8 cellular contexts compared by ENCODE assay signal in genomic region chr9:97221478-97222350, GRCh38.
DNase-seq lines count a peak whose midpoint lies in the region; ATAC-seq, FAIRE-seq and TF ChIP-seq lines count a peak whose summit lies in the region.
"Not testable (repeated sequence)": the region's sequence is repeated elsewhere in the genome, so short reads cannot be mapped to it uniquely, and the experiment has no call there.

No MANE protein-coding gene starts in this region.

- H3K27ac ChIP-seq in dorsolateral prefrontal cortex (peak overlapping the region in 45 of 59 donors; percentile 10 to 78 (median 59)), iPS-18a (ENCODE audit: low read length) (peak overlapping the region; percentile 81)
- H3K27ac ChIP-seq in pancreas: not testable (repeated sequence)

- POLR2A ChIA-PET in Caco-2 (lab: Charles Lee): interaction anchor here (0.6 kb wide), 2 partner anchors 30 to 102 kb away, joined by 3 to 5 read pairs; no protein-coding TSS in a partner anchor

- peak overlapping the region; percentile 41 for H3K4me3 ChIP-seq in Caco-2 (ENCODE audit: low read depth, low read length)
- not testable (repeated sequence) for H3K4me3 ChIP-seq in MG63
- H3K4me3 ChIP-seq in dorsolateral prefrontal cortex: peak overlapping the region; percentile 41 to 73 (median 59)
- peak overlapping the region; percentile 76 for H3K4me3 ChIP-seq in iPS-18a (ENCODE audit: low read length)
- H3K4me3 ChIP-seq in pancreas: peak overlapping the region in 2 of 4 donors; percentile 21 to 49

- not testable (repeated sequence) for H3K27ac Mint-ChIP-seq in Caco-2 (ENCODE audit: unreplicated experiment)
- peak overlapping the region; percentile 77 for H3K27ac Mint-ChIP-seq in stimulated activated naive B cell treated with anti-CD40 and anti-IgM and Interleukin-4, amounts not matched to agents 10 μg/mL and 1 μg/mL and 100 μg/mL, for 72 hours

- not testable (repeated sequence) for H3K9me3 ChIP-seq in Caco-2; MG63; iPS-18a (ENCODE audit: control insufficient read depth, low read depth, low read length); pancreas

- not testable (repeated sequence) for H3K4me1 ChIP-seq in Caco-2; iPS-18a (ENCODE audit: control insufficient read depth, low read depth, low read length)
- peaks cover 0 to 15% (median 6%) of the 10 kb centered on the region in 3 donors for H3K4me1 ChIP-seq in pancreas

- not testable (repeated sequence) for H3K27me3 ChIP-seq in Caco-2 (replicated peaks; ENCODE audit: control insufficient read depth, insufficient read depth, low read length)
- H3K27me3 ChIP-seq in MG63: peaks cover 37% of the 10 kb centered on the region
- H3K27me3 ChIP-seq in dorsolateral prefrontal cortex: peaks cover 0 to 23% (median 0%) of the 10 kb centered on the region in 45 donors
- peaks cover 23% of the 10 kb centered on the region for H3K27me3 ChIP-seq in iPS-18a (ENCODE audit: control insufficient read depth, insufficient read depth, low read length)
- peaks cover 0 to 12% (median 2%) of the 10 kb centered on the region in 4 donors for H3K27me3 ChIP-seq in pancreas

- not testable (repeated sequence) for H3K9me3 Mint-ChIP-seq in Caco-2 (ENCODE audit: unreplicated experiment); stimulated activated naive B cell treated with anti-CD40 and anti-IgM and Interleukin-4, amounts not matched to agents 10 μg/mL and 1 μg/mL and 100 μg/mL, for 72 hours

- CTCF ChIA-PET in Caco-2 (lab: Charles Lee): interaction anchor here (1.3 to 2.4 kb wide), 2 partner anchors 16 to 365 kb away, joined by 4 to 6 read pairs; no protein-coding TSS in a partner anchor

- not testable (repeated sequence) for H3K36me3 Mint-ChIP-seq in Caco-2 (ENCODE audit: insufficient read depth, unreplicated experiment); stimulated activated naive B cell treated with anti-CD40 and anti-IgM and Interleukin-4, amounts not matched to agents 10 μg/mL and 1 μg/mL and 100 μg/mL, for 72 hours

- in situ Hi-C loops in SK-MEL-5 (cut with HindIII; ENCODE audit: low pct_unique_long_range_greater_than_20kb, low sequenced_read_pairs): not testable (repeated sequence)

- H3K4me3 Mint-ChIP-seq in Caco-2 (ENCODE audit: unreplicated experiment): peak overlapping the region; percentile 62
- H3K4me3 Mint-ChIP-seq in stimulated activated naive B cell treated with anti-CD40 and anti-IgM and Interleukin-4, amounts not matched to agents 10 μg/mL and 1 μg/mL and 100 μg/mL, for 72 hours: peak overlapping the region; percentile 86 to 96

- not testable (repeated sequence) for H3K27me3 Mint-ChIP-seq in Caco-2 (ENCODE audit: insufficient read depth, unreplicated experiment)
- peaks cover 51 to 65% of the 10 kb centered on the region in 2 donors for H3K27me3 Mint-ChIP-seq in stimulated activated naive B cell treated with anti-CD40 and anti-IgM and Interleukin-4, amounts not matched to agents 10 μg/mL and 1 μg/mL and 100 μg/mL, for 72 hours

- FAIRE-seq in pancreas (lab: Jason Lieb, UNC): not testable (repeated sequence)

- not testable (repeated sequence) for H3K36me3 ChIP-seq in Caco-2 (ENCODE audit: control insufficient read depth, insufficient read depth, low read length); MG63; iPS-18a (ENCODE audit: control insufficient read depth, low read depth, low read length); pancreas

- DNase-seq in Caco-2 (peak; percentile 61 to 74), MG63 (peak; percentile 73), SK-MEL-5 (ENCODE audit: low read depth, low spot score) (peak; percentile 36), activated T-helper 1 cell treated with Interleukin-2 at 50 U/mL for 16 hours (ENCODE audit: low read depth) (peak; percentile 47), dorsolateral prefrontal cortex (peak in 9 of 10 donors; percentile 36 to 79 (median 59)), pancreas (peak; percentile 54 to 92 (median 76))
- peak; percentile 47 for DNase-seq in stimulated activated naive B cell treated with anti-CD40 and anti-IgM and Interleukin-4, amounts not matched to agents 10 μg/mL and 1 μg/mL and 100 μg/mL, for 72 hours

- 1 to 4% methylated on average over 52 to 76 of the region's 76 CpGs for WGBS in pancreas, 2 donors

- intact Hi-C loops in Caco-2 (cut with micrococcal nuclease; ENCODE audit: unreplicated experiment); pancreas (cut with DNase I): not testable (repeated sequence)
- intact Hi-C loops in dorsolateral prefrontal cortex (cut with DNase I): loop anchor here in 1 of 2 donors (10.0 kb wide), 1 partner anchor 367 kb away; the partner anchor contains the start of gene ZNF782

- TF ChIP-seq CTCF in Caco-2 (IDR thresholded peaks at IDR 0.05; ENCODE audit: insufficient read depth in 1 of 2, low read depth in 1 of 2, low read length in 1 of 2, severe bottlenecking in 1 of 2, unreplicated experiment in 1 of 2): peak in 1 of 2 experiments; percentile 21
- TF ChIP-seq CTCF in dorsolateral prefrontal cortex (IDR thresholded peaks at IDR 0.05 in 54 of 56, conservative IDR thresholded peaks at IDR 0.05 in 2 of 56; ENCODE audit: low read depth in 1 of 56, partially characterized antibody in 56 of 56): peak in 42 of 56 donors; percentile 6 to 59 (median 36)
- not testable (repeated sequence) for TF ChIP-seq CTCF in pancreas (IDR thresholded peaks at IDR 0.05)

- not testable (repeated sequence) for BruUV-seq in Caco-2 (replicated peaks; lab: Mats Ljungman, UMichigan)

- not testable (repeated sequence) for H3K4me1 Mint-ChIP-seq in Caco-2 (ENCODE audit: low read depth, unreplicated experiment)
- peaks cover 7 to 13% of the 10 kb centered on the region in 2 donors for H3K4me1 Mint-ChIP-seq in stimulated activated naive B cell treated with anti-CD40 and anti-IgM and Interleukin-4, amounts not matched to agents 10 μg/mL and 1 μg/mL and 100 μg/mL, for 72 hours

- peak; percentile 97 to 100 (median 100) for ATAC-seq in pancreas
- peak; percentile 90 to 97 for ATAC-seq in stimulated activated naive B cell treated with anti-CD40 and anti-IgM and Interleukin-4, amounts not matched to agents 10 μg/mL and 1 μg/mL and 100 μg/mL, for 72 hours (replicated peaks)

- H3K9ac ChIP-seq in iPS-18a (ENCODE audit: low read length): peak overlapping the region; percentile 87
